Comparison of ENCODE assay signal across 1 cellular context in genomic region chr7:2614646-2615330, GRCh38.
A peak's percentile ranks its signal among the peaks of the same experiment; 100 is the strongest.
TF ChIP-seq lines count a peak whose summit lies in the region.

No MANE protein-coding gene starts in this region.

TF ChIP-seq in HepG2, 621 proteins besides CTCF, POLR2A, EP300 and RAD21:
- TF ChIP-seq ZBTB38 (CRISPR knock-in tag; IDR thresholded peaks at IDR 0.05), result 0 out of 2 replicates have a peak, but pooled peaks have one; percentile 17
- TF ChIP-seq PAXIP1 (CRISPR knock-in tag; conservative IDR thresholded peaks at IDR 0.05), result no peak
